ENCODE assay signal across 17 cellular contexts in genomic region chr6:36695414-36695813, GRCh38. TPM values are rescaled to one million over a fixed set of nuclear protein-coding genes. Genes with fewer than 3 reads are reported as not detected.
"Had no signal": no experiment of that assay in that cellular context is flagged by ENCODE, and none has a peak within 500 bp of the region (broad histone marks: within the 10 kb centered on the region; RNA-seq: fewer than 3 reads in every experiment).

No MANE protein-coding gene starts in this region.

- DNase-seq: activated CD8-positive, alpha-beta memory T cell treated with anti-CD3 and anti-CD28 coated beads, Interleukin-2, amount 50 U/mL, for 48 hours; activated gamma-delta T cell treated with Interleukin-2 at 50 U/mL for 16 hours; cortex of kidney; effector memory CD4-positive, alpha-beta T cell; gastrocnemius medialis; heart right ventricle; occipital lobe; right cardiac atrium; small intestine; trophoblast cell had no signal

- H3K27me3 ChIP-seq: gastrocnemius medialis, heart right ventricle had no signal

- H3K9me3 ChIP-seq: gastrocnemius medialis had no signal

- H3K9me3 Mint-ChIP-seq: central memory CD8-positive, alpha-beta T cell; nephron had no signal

- H3K4me3 ChIP-seq: gastrocnemius medialis, heart right ventricle had no signal

- H3K27me3 Mint-ChIP-seq: central memory CD8-positive, alpha-beta T cell had no signal

- H3K36me3 ChIP-seq: gastrocnemius medialis, heart right ventricle had no signal

- ATAC-seq: gastrocnemius medialis, heart right ventricle, right cardiac atrium had no signal

- H3K27ac ChIP-seq: epithelial cell of prostate, gastrocnemius medialis, heart right ventricle, VCaP had no signal

- H3K4me1 Mint-ChIP-seq: nephron had no signal

- H3K4me3 Mint-ChIP-seq: central memory CD8-positive, alpha-beta T cell; nephron had no signal

- H3K27ac Mint-ChIP-seq: progenitor cell of endocrine pancreas had no signal

RNA-seq across cellular contexts. Expression of gene RAB44, which starts 2.2 kb away (rescaled TPM):
- total RNA-seq: lung microvascular endothelial cell, occipital lobe, progenitor cell of endocrine pancreas, SK-MEL-5 had no signal
